ENCODE assay signal across 3 cellular contexts in the genomic region with DNA sequence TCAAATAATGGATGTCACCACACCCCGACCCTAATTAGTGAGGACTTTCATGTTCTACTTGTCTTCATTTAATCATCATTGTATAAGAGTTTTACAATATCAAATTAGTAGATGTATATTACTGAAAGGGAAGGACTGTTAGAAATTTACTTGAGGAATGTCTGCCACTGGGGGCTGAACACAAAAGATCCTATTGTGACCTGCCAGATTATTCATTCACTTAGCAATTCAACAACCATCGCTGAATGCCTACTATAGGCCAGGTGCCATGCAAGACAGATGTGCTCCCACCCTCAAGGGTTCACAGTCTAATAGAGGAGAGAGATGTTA.
TF ChIP-seq lines count a peak whose summit lies in the region.

No MANE protein-coding gene starts in this region.

TF ChIP-seq in SK-N-SH, 30 proteins besides CTCF, POLR2A, EP300 and RAD21:
- TF ChIP-seq, protein P1, sequence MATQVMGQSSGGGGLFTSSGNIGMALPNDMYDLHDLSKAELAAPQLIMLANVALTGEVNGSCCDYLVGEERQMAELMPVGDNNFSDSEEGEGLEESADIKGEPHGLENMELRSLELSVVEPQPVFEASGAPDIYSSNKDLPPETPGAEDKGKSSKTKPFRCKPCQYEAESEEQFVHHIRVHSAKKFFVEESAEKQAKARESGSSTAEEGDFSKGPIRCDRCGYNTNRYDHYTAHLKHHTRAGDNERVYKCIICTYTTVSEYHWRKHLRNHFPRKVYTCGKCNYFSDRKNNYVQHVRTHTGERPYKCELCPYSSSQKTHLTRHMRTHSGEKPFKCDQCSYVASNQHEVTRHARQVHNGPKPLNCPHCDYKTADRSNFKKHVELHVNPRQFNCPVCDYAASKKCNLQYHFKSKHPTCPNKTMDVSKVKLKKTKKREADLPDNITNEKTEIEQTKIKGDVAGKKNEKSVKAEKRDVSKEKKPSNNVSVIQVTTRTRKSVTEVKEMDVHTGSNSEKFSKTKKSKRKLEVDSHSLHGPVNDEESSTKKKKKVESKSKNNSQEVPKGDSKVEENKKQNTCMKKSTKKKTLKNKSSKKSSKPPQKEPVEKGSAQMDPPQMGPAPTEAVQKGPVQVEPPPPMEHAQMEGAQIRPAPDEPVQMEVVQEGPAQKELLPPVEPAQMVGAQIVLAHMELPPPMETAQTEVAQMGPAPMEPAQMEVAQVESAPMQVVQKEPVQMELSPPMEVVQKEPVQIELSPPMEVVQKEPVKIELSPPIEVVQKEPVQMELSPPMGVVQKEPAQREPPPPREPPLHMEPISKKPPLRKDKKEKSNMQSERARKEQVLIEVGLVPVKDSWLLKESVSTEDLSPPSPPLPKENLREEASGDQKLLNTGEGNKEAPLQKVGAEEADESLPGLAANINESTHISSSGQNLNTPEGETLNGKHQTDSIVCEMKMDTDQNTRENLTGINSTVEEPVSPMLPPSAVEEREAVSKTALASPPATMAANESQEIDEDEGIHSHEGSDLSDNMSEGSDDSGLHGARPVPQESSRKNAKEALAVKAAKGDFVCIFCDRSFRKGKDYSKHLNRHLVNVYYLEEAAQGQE (IDR thresholded peaks at IDR 0.05; ENCODE audit: low read depth, low read length), result no peak
- TF ChIP-seq CHD2 (IDR thresholded peaks at IDR 0.05; ENCODE audit: low read length, partially characterized antibody), result peak; percentile 16

TF ChIP-seq in SK-N-SH treated with all-trans-retinoic acid at 6 μM for 48 hours, 23 proteins besides CTCF, POLR2A, EP300 and RAD21:
- TF ChIP-seq ZC3H10 (CRISPR knock-in tag; IDR thresholded peaks at IDR 0.05), result no peak
- TF ChIP-seq TOX (CRISPR knock-in tag; IDR thresholded peaks at IDR 0.05; ENCODE audit: borderline replicate concordance), result no peak
- TF ChIP-seq ZFP30 (CRISPR knock-in tag; IDR thresholded peaks at IDR 0.05), result no peak
- TF ChIP-seq ZNF8 (CRISPR knock-in tag; IDR thresholded peaks at IDR 0.05), result no peak
- no peak for TF ChIP-seq OSR1 (CRISPR knock-in tag; IDR thresholded peaks at IDR 0.05)
- TF ChIP-seq TCF4 (CRISPR knock-in tag; IDR thresholded peaks at IDR 0.05; ENCODE audit: borderline replicate concordance), result no peak
- TF ChIP-seq, protein P2, sequence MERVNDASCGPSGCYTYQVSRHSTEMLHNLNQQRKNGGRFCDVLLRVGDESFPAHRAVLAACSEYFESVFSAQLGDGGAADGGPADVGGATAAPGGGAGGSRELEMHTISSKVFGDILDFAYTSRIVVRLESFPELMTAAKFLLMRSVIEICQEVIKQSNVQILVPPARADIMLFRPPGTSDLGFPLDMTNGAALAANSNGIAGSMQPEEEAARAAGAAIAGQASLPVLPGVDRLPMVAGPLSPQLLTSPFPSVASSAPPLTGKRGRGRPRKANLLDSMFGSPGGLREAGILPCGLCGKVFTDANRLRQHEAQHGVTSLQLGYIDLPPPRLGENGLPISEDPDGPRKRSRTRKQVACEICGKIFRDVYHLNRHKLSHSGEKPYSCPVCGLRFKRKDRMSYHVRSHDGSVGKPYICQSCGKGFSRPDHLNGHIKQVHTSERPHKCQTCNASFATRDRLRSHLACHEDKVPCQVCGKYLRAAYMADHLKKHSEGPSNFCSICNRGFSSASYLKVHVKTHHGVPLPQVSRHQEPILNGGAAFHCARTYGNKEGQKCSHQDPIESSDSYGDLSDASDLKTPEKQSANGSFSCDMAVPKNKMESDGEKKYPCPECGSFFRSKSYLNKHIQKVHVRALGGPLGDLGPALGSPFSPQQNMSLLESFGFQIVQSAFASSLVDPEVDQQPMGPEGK (CRISPR knock-in tag; IDR thresholded peaks at IDR 0.05; ENCODE audit: borderline replicate concordance), result no peak
- no peak for TF ChIP-seq BACH2 (CRISPR knock-in tag; IDR thresholded peaks at IDR 0.05; ENCODE audit: borderline replicate concordance)
- TF ChIP-seq PPARA (CRISPR knock-in tag; IDR thresholded peaks at IDR 0.05; ENCODE audit: borderline replicate concordance), result no peak

TF ChIP-seq in K562, 482 proteins besides CTCF, POLR2A, EP300 and RAD21:
- TF ChIP-seq, protein P3, sequence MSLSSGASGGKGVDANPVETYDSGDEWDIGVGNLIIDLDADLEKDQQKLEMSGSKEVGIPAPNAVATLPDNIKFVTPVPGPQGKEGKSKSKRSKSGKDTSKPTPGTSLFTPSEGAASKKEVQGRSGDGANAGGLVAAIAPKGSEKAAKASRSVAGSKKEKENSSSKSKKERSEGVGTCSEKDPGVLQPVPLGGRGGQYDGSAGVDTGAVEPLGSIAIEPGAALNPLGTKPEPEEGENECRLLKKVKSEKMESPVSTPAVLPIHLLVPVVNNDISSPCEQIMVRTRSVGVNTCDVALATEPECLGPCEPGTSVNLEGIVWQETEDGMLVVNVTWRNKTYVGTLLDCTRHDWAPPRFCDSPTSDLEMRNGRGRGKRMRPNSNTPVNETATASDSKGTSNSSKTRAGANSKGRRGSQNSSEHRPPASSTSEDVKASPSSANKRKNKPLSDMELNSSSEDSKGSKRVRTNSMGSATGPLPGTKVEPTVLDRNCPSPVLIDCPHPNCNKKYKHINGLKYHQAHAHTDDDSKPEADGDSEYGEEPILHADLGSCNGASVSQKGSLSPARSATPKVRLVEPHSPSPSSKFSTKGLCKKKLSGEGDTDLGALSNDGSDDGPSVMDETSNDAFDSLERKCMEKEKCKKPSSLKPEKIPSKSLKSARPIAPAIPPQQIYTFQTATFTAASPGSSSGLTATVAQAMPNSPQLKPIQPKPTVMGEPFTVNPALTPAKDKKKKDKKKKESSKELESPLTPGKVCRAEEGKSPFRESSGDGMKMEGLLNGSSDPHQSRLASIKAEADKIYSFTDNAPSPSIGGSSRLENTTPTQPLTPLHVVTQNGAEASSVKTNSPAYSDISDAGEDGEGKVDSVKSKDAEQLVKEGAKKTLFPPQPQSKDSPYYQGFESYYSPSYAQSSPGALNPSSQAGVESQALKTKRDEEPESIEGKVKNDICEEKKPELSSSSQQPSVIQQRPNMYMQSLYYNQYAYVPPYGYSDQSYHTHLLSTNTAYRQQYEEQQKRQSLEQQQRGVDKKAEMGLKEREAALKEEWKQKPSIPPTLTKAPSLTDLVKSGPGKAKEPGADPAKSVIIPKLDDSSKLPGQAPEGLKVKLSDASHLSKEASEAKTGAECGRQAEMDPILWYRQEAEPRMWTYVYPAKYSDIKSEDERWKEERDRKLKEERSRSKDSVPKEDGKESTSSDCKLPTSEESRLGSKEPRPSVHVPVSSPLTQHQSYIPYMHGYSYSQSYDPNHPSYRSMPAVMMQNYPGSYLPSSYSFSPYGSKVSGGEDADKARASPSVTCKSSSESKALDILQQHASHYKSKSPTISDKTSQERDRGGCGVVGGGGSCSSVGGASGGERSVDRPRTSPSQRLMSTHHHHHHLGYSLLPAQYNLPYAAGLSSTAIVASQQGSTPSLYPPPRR (CRISPR knock-in tag; IDR thresholded peaks at IDR 0.05; ENCODE audit: borderline replicate concordance), result no peak
- TF ChIP-seq PCBP1 (IDR thresholded peaks at IDR 0.05; ENCODE audit: low read depth, low read length, poor library complexity, severe bottlenecking), result no peak
- TF ChIP-seq ZNF445 (CRISPR knock-in tag; IDR thresholded peaks at IDR 0.05; ENCODE audit: low read depth), result no peak
- TF ChIP-seq, protein P4, sequence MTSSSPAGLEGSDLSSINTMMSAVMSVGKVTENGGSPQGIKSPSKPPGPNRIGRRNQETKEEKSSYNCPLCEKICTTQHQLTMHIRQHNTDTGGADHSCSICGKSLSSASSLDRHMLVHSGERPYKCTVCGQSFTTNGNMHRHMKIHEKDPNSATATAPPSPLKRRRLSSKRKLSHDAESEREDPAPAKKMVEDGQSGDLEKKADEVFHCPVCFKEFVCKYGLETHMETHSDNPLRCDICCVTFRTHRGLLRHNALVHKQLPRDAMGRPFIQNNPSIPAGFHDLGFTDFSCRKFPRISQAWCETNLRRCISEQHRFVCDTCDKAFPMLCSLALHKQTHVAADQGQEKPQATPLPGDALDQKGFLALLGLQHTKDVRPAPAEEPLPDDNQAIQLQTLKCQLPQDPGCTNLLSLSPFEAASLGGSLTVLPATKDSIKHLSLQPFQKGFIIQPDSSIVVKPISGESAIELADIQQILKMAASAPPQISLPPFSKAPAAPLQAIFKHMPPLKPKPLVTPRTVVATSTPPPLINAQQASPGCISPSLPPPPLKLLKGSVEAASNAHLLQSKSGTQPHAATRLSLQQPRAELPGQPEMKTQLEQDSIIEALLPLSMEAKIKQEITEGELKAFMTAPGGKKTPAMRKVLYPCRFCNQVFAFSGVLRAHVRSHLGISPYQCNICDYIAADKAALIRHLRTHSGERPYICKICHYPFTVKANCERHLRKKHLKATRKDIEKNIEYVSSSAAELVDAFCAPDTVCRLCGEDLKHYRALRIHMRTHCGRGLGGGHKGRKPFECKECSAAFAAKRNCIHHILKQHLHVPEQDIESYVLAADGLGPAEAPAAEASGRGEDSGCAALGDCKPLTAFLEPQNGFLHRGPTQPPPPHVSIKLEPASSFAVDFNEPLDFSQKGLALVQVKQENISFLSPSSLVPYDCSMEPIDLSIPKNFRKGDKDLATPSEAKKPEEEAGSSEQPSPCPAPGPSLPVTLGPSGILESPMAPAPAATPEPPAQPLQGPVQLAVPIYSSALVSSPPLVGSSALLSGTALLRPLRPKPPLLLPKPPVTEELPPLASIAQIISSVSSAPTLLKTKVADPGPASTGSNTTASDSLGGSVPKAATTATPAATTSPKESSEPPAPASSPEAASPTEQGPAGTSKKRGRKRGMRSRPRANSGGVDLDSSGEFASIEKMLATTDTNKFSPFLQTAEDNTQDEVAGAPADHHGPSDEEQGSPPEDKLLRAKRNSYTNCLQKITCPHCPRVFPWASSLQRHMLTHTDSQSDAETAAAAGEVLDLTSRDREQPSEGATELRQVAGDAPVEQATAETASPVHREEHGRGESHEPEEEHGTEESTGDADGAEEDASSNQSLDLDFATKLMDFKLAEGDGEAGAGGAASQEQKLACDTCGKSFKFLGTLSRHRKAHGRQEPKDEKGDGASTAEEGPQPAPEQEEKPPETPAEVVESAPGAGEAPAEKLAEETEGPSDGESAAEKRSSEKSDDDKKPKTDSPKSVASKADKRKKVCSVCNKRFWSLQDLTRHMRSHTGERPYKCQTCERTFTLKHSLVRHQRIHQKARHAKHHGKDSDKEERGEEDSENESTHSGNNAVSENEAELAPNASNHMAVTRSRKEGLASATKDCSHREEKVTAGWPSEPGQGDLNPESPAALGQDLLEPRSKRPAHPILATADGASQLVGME (CRISPR knock-in tag; IDR thresholded peaks at IDR 0.05), result no peak
- 0 out of 2 replicates have a peak, but pooled peaks have one; percentile 7 for TF ChIP-seq PTTG1 (tag; IDR thresholded peaks at IDR 0.05; ENCODE audit: low read depth)
- TF ChIP-seq NEUROD1 (IDR thresholded peaks at IDR 0.05; ENCODE audit: borderline replicate concordance, low read depth, low read length, partially characterized antibody), result no peak
- TF ChIP-seq RBM25 (IDR thresholded peaks at IDR 0.05; ENCODE audit: low read depth, low read length, severe bottlenecking), result no peak
- TF ChIP-seq ZNF311 (CRISPR knock-in tag; IDR thresholded peaks at IDR 0.05), result 0 out of 2 replicates have a peak, but pooled peaks have one; percentile 55
- TF ChIP-seq NCOA4 (IDR thresholded peaks at IDR 0.05; ENCODE audit: partially characterized antibody), result no peak
- 0 out of 2 replicates have a peak, but pooled peaks have one; percentile 15 for TF ChIP-seq POLR2G (IDR thresholded peaks at IDR 0.05; ENCODE audit: low read depth, low read length)
